9 cellular contexts compared by ENCODE assay signal in the genomic region with DNA sequence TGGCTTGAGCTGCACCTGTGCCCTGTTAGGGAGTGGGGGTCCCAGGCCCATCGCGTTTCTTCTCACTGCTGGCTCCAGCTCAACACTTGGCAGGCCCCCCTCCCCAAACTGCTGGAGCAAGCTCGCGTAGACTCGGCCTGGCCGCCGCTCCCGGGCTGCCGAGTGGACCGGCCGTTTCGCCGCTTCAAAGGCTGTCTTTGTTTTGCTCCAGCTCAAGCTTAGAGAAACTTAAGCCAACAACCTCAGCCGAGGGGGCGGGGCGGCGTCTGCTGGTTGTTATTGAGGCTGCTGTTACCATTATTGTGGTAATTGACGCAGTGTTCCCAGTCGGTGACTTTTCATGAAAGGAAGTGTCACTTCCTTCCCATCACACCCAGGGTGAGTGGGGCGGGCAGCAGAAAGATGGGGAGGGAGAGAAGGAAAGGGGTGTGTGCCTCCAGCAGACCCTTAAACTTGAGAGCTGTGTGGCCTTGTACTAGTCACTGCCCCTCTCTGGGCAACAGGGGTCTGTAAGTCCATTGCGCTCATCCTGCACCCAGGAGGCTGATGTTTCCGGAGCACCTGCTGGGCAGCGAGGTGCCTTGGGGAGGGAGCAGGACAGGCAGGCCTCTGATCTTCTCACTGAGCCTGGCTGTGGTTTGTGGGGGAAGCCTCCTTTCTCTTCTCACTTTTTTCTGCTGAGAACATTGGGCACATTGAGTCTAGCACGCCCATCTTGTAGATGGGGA. TPM values are rescaled to one million over a fixed set of nuclear protein-coding genes. Genes with fewer than 3 reads are reported as not detected.
A peak's percentile ranks its signal among the peaks of the same experiment; 100 is the strongest.
DNase-seq lines count a peak whose midpoint lies in the region; ATAC-seq and TF ChIP-seq lines count a peak whose summit lies in the region.
"Had no signal": no experiment of that assay in that cellular context is flagged by ENCODE, and none has a peak within 500 bp of the region (broad histone marks: within the 10 kb centered on the region; RNA-seq: fewer than 3 reads in every experiment).

No MANE protein-coding gene starts in this region.

- H3K36me3 Mint-ChIP-seq in MCF 10A (ENCODE audit: insufficient read depth, unreplicated experiment): peaks cover 6% of the 10 kb centered on the region

- H3K9me3 ChIP-seq in breast epithelium (no peaks in the 10 kb centered on the region), thyroid gland (no peaks in the 10 kb centered on the region)

- H3K27me3 Mint-ChIP-seq in MCF 10A (ENCODE audit: insufficient read depth, unreplicated experiment): no peaks in the 10 kb centered on the region

- no TSS peak for BruUV-seq in MCF 10A (replicated peaks; lab: Mats Ljungman, UMichigan)

- WGBS in thyroid gland, 2 donors: 16 to 55% methylated on average over 8 to 24 of the region's 24 CpGs

- H3K27ac ChIP-seq in breast epithelium: peak overlapping the region; percentile 95 to 99
- H3K27ac ChIP-seq in thyroid gland: peak overlapping the region; percentile 36 to 94 (median 93)
- H3K27ac ChIP-seq: C4-2B had no signal

- POLR2A ChIA-PET in MCF 10A (lab: Yijun Ruan, JAX): interaction anchor here (0.9 to 1.0 kb wide), 2 partner anchors 15 to 98 kb away, joined by 4 read pairs; no protein-coding TSS in a partner anchor

- intact Hi-C loops in breast epithelium (cut with DNase I; ENCODE audit: low total_unique reads) (no loop called here), MCF 10A (cut with micrococcal nuclease) (no loop called here), Right ventricle myocardium inferior (cut with DNase I) (no loop called here), posterior cingulate gyrus (cut with DNase I) (no loop called here), thyroid gland (cut with DNase I) (loop anchor here (10.0 kb wide), 1 partner anchor 96 kb away; the partner anchor contains the start of gene KANSL3)

- DNase-seq in breast epithelium (ENCODE audit: low spot score in 2 of 2) (peak; percentile 84 to 90), MCF 10A (ENCODE audit: unreplicated experiment) (no peak), Right ventricle myocardium inferior (ENCODE audit: missing footprints) (peak; percentile 96), posterior cingulate gyrus (peak; percentile 64 to 96 (median 78)), thyroid gland (peak; percentile 77 to 81), hepatic stellate cell (ENCODE audit: low spot score) (no peak), NCI-H2029 treated with DMSO at 0.1 percent for 48 hours (lab: John Stamatoyannopoulos, UW) (no peak)
- DNase-seq in activated effector memory CD4-positive, alpha-beta T cell treated with Interleukin-2 at 50 U/mL for 16 hours: peak; percentile 84

- H3K27ac Mint-ChIP-seq in MCF 10A (ENCODE audit: low read depth, unreplicated experiment): no peak overlapping the region

- no peaks in the 10 kb centered on the region for H3K27me3 ChIP-seq in breast epithelium
- no peaks in the 10 kb centered on the region for H3K27me3 ChIP-seq in thyroid gland

- H3K9me3 Mint-ChIP-seq in MCF 10A (ENCODE audit: unreplicated experiment): no peaks in the 10 kb centered on the region

- TF ChIP-seq CTCF in breast epithelium (IDR thresholded peaks at IDR 0.05): no peak
- TF ChIP-seq CTCF in MCF 10A (IDR thresholded peaks at IDR 0.05; ENCODE audit: unreplicated experiment): no peak
- no peak for TF ChIP-seq CTCF in thyroid gland (IDR thresholded peaks at IDR 0.05)

- H3K4me1 ChIP-seq in breast epithelium: peaks cover 22 to 28% of the 10 kb centered on the region in 2 donors
- H3K4me1 ChIP-seq in thyroid gland: peaks cover 23 to 44% of the 10 kb centered on the region in 2 donors

- H3K36me3 ChIP-seq in breast epithelium (no peaks in the 10 kb centered on the region), thyroid gland (no peaks in the 10 kb centered on the region)

- no peak for TF ChIP-seq POLR2A in breast epithelium (IDR thresholded peaks at IDR 0.05)
- peak in 1 of 2 donors; percentile 35 for TF ChIP-seq POLR2A in thyroid gland (IDR thresholded peaks at IDR 0.05)

- CTCF ChIA-PET in MCF 10A (lab: Yijun Ruan, JAX): interaction anchor here (1.0 to 2.4 kb wide), 4 partner anchors 16 to 262 kb away, joined by 3 to 16 read pairs (median 6); no protein-coding TSS in a partner anchor

- H3K4me1 Mint-ChIP-seq in MCF 10A (ENCODE audit: insufficient read depth, unreplicated experiment): peaks cover 20% of the 10 kb centered on the region

- H3K4me3 Mint-ChIP-seq in MCF 10A (ENCODE audit: unreplicated experiment): no peak overlapping the region

- H3K4me3 ChIP-seq in breast epithelium (peak overlapping the region; percentile 70 to 99 (median 81)), thyroid gland (replicated peaks in 1 of 3) (peak overlapping the region in 1 of 3 donors; percentile 91)

- peak; percentile 1 for ATAC-seq in Right ventricle myocardium inferior

RNA-seq across cellular contexts. Expression of gene ARID5A, which starts 2.1 kb away (rescaled TPM):
- total RNA-seq in breast epithelium (100 to 1,000 TPM in 1 of 3 donors, 10 to 100 TPM in 2; 18.9 to 132 (median 56.4) TPM), MCF 10A (2022) (3.0 and 3.4 TPM in 2 replicates), Right ventricle myocardium inferior (8.7 TPM), thyroid gland (10 to 100 TPM in 3 of 4 donors, 1 to 10 TPM in 1; 9.2 to 29.3 (median 20.0) TPM)

RNA-seq across cellular contexts. Expression of gene NEURL3, which starts 33.5 kb away (rescaled TPM):
- total RNA-seq in breast epithelium (1 to 10 TPM in 2 of 3 donors, not detected in 1; 4.3 to 6.1 TPM), MCF 10A (2022) (not detected in 2 replicates), Right ventricle myocardium inferior (0.14 TPM), thyroid gland (under 1 TPM in 1 of 4 donors, not detected in 3; 0.40 TPM)

Comparison
In these comparisons a context has a peak if more than half of its experiments do, and no peak if none do; other contexts are left out.
1. DNase-seq: peak in breast epithelium (2 of 2), activated effector memory CD4-positive, alpha-beta T cell treated with Interleukin-2 at 50 U/mL for 16 hours (single experiment), Right ventricle myocardium inferior (single experiment), posterior cingulate gyrus (10 of 10) and thyroid gland (2 of 2); none in MCF 10A (single experiment), hepatic stellate cell (single experiment) and NCI-H2029 treated with DMSO at 0.1 percent for 48 hours (single experiment).